In the genomic region with DNA sequence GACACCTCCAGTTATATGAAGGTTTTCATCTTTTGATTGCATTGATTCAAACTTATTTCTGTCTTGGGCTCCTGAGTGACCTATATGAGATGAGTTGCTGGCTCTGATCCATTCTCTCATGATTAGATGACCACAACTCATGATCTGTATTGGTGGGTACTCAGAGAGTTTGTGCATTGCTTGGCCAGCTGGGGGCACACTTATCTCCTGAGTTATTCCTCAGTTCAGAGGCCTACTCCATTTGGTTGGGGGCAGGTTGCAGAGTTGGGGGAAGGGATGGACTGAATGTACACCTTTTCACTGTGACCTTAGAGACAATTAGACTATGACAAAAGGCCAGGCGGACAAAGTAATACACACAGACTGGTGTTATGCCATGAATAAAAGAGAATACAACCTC, we compare ENCODE assay signal across 2 cellular contexts.
TF ChIP-seq lines count a peak whose summit lies in the region.

No MANE protein-coding gene starts in this region.

TF ChIP-seq in endothelial cell of umbilical vein, 7 proteins besides CTCF, POLR2A, EP300 and RAD21:
- TF ChIP-seq POLR2AphosphoS5 (IDR thresholded peaks at IDR 0.05; ENCODE audit: insufficient read depth, low read depth, low read length), result no peak
- TF ChIP-seq JUN (IDR thresholded peaks at IDR 0.05; ENCODE audit: borderline replicate concordance, insufficient read depth, insufficient read length, low read depth), result no peak
- TF ChIP-seq EZH2 (IDR thresholded peaks at IDR 0.05; ENCODE audit: borderline replicate concordance, low read depth, low read length, severe bottlenecking), result no peak
- TF ChIP-seq FOS (IDR thresholded peaks at IDR 0.05; ENCODE audit: borderline replicate concordance, insufficient read depth, low read length), result no peak
- no peak for TF ChIP-seq GATA2 (IDR thresholded peaks at IDR 0.05; ENCODE audit: insufficient read depth, insufficient read length, low read depth, low read length)
- TF ChIP-seq, protein P1, sequence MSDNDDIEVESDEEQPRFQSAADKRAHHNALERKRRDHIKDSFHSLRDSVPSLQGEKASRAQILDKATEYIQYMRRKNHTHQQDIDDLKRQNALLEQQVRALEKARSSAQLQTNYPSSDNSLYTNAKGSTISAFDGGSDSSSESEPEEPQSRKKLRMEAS (IDR thresholded peaks at IDR 0.05; ENCODE audit: insufficient read depth, insufficient read length), result no peak
- no peak for TF ChIP-seq MYC (IDR thresholded peaks at IDR 0.05; ENCODE audit: low read depth, low read length)

TF ChIP-seq in HepG2, 621 proteins besides CTCF, POLR2A, EP300 and RAD21:
- no peak for TF ChIP-seq ZFYVE20 (CRISPR knock-in tag; IDR thresholded peaks at IDR 0.05; ENCODE audit: borderline replicate concordance, low read depth)
- no peak for TF ChIP-seq ZC3H4 (CRISPR knock-in tag; IDR thresholded peaks at IDR 0.05; ENCODE audit: borderline replicate concordance)
- no peak for TF ChIP-seq ZNF383 (CRISPR knock-in tag; IDR thresholded peaks at IDR 0.05; ENCODE audit: borderline replicate concordance)
- no peak for TF ChIP-seq ZIK1 (CRISPR knock-in tag; IDR thresholded peaks at IDR 0.05; ENCODE audit: borderline replicate concordance, low read depth)
- TF ChIP-seq, protein P2, sequence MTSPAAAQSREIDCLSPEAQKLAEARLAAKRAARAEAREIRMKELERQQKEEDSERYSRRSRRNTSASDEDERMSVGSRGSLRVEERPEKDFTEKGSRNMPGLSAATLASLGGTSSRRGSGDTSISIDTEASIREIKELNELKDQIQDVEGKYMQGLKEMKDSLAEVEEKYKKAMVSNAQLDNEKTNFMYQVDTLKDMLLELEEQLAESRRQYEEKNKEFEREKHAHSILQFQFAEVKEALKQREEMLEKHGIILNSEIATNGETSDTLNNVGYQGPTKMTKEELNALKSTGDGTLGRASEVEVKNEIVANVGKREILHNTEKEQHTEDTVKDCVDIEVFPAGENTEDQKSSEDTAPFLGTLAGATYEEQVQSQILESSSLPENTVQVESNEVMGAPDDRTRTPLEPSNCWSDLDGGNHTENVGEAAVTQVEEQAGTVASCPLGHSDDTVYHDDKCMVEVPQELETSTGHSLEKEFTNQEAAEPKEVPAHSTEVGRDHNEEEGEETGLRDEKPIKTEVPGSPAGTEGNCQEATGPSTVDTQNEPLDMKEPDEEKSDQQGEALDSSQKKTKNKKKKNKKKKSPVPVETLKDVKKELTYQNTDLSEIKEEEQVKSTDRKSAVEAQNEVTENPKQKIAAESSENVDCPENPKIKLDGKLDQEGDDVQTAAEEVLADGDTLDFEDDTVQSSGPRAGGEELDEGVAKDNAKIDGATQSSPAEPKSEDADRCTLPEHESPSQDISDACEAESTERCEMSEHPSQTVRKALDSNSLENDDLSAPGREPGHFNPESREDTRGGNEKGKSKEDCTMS (CRISPR knock-in tag; conservative IDR thresholded peaks at IDR 0.05), result no peak
- TF ChIP-seq ZSCAN31 (CRISPR knock-in tag; IDR thresholded peaks at IDR 0.05; ENCODE audit: low read depth), result no peak
- TF ChIP-seq ZNF724P (CRISPR knock-in tag; IDR thresholded peaks at IDR 0.05; ENCODE audit: borderline replicate concordance), result no peak
- no peak for TF ChIP-seq REXO4 (CRISPR knock-in tag; IDR thresholded peaks at IDR 0.05; ENCODE audit: borderline replicate concordance)
